Comparison of ENCODE assay signal across 8 cellular contexts in genomic region chr3:23806322-23807160, GRCh38. TPM values are rescaled to one million over a fixed set of nuclear protein-coding genes. Genes with fewer than 3 reads are reported as not detected.
DNase-seq lines count a peak whose midpoint lies in the region; ATAC-seq and TF ChIP-seq lines count a peak whose summit lies in the region.

No MANE protein-coding gene starts in this region.

- H3K36me3 ChIP-seq in mesenchymal stem cell (ENCODE audit: control insufficient read depth in 1 of 2, insufficient read depth in 2 of 2, low read depth in 1 of 2, low read length in 2 of 2) (no peaks in the 10 kb centered on the region), thymus (ENCODE audit: control insufficient read depth, insufficient read depth) (no peaks in the 10 kb centered on the region)

- H3K4me1 ChIP-seq in mesenchymal stem cell (ENCODE audit: control insufficient read depth, insufficient read depth, low read depth, low read length) = peaks cover 6% of the 10 kb centered on the region
- H3K4me1 ChIP-seq in thymus (ENCODE audit: control insufficient read depth, insufficient read depth, low read length) = peaks cover 11% of the 10 kb centered on the region

- peak overlapping the region; percentile 63 to 88 for H3K18ac ChIP-seq in mesenchymal stem cell (ENCODE audit: low read depth in 1 of 2, low read length in 2 of 2)

- no peak overlapping the region for H2BK12ac ChIP-seq in mesenchymal stem cell (ENCODE audit: low read length in 2 of 2)

- H3K23ac ChIP-seq in mesenchymal stem cell (ENCODE audit: low read length in 2 of 2) = no peak overlapping the region

- H3K4ac ChIP-seq in mesenchymal stem cell (ENCODE audit: low read depth in 1 of 2, low read length in 2 of 2) = peak overlapping the region in 1 of 2 experiments; percentile 79

- H3K9ac ChIP-seq in mesenchymal stem cell (ENCODE audit: low read length) = peak overlapping the region; percentile 86

- peak overlapping the region; percentile 94 for H2BK15ac ChIP-seq in mesenchymal stem cell (ENCODE audit: low read depth, poor library complexity, severe bottlenecking)

- H4K8ac ChIP-seq in mesenchymal stem cell (ENCODE audit: low read length) = no peak overlapping the region

- H2BK5ac ChIP-seq in mesenchymal stem cell (ENCODE audit: low read depth, low read length, poor library complexity, severe bottlenecking) = peak overlapping the region; percentile 66

- peaks cover 4% of the 10 kb centered on the region for H3K79me1 ChIP-seq in mesenchymal stem cell (replicated peaks; ENCODE audit: low read length, poor library complexity, severe bottlenecking)

- H3K27me3 Mint-ChIP-seq in activated CD4-positive, alpha-beta T cell treated with anti-CD3 and anti-CD28 coated beads for 36 hours = peaks cover 8% of the 10 kb centered on the region

- peak overlapping the region; percentile 78 for H3K4me2 ChIP-seq in mesenchymal stem cell (ENCODE audit: low read length, poor library complexity, severe bottlenecking)

- H3K4me3 Mint-ChIP-seq in activated CD4-positive, alpha-beta T cell treated with anti-CD3 and anti-CD28 coated beads for 36 hours = peak overlapping the region; percentile 91

- H3K14ac ChIP-seq in mesenchymal stem cell (ENCODE audit: low read length in 2 of 2) = peak overlapping the region in 1 of 2 experiments; percentile 79

- H3K27ac Mint-ChIP-seq in activated CD4-positive, alpha-beta T cell treated with anti-CD3 and anti-CD28 coated beads for 36 hours = peak overlapping the region; percentile 91

- H3K36me3 Mint-ChIP-seq in activated CD4-positive, alpha-beta T cell treated with anti-CD3 and anti-CD28 coated beads for 36 hours (ENCODE audit: low read depth) = peaks cover 19% of the 10 kb centered on the region

- H3K4me3 ChIP-seq in WI38 (ENCODE audit: low read depth, low read length) (peak overlapping the region; percentile 75), mesenchymal stem cell (ENCODE audit: insufficient read depth in 1 of 2, low read depth in 1 of 2, low read length in 2 of 2) (peak overlapping the region; percentile 87 to 89), thymus (ENCODE audit: low read length) (peak overlapping the region; percentile 98)

- no peaks in the 10 kb centered on the region for H3K9me3 Mint-ChIP-seq in activated CD4-positive, alpha-beta T cell treated with anti-CD3 and anti-CD28 coated beads for 36 hours (ENCODE audit: low read depth)

- H3K4me1 Mint-ChIP-seq in activated CD4-positive, alpha-beta T cell treated with anti-CD3 and anti-CD28 coated beads for 36 hours = peaks cover 41% of the 10 kb centered on the region

- no peaks in the 10 kb centered on the region for H3K27me3 ChIP-seq in mesenchymal stem cell (ENCODE audit: control insufficient read depth in 1 of 2, insufficient read depth in 1 of 2, low read length in 2 of 2)
- H3K27me3 ChIP-seq in thymus (ENCODE audit: control insufficient read depth, insufficient read depth) = no peaks in the 10 kb centered on the region

- POLR2A ChIA-PET in activated CD4-positive, alpha-beta T cell treated with anti-CD3 and anti-CD28 coated beads for 36 hours (lab: Charles Lee) = no interaction called here

- H3K9me3 ChIP-seq in mesenchymal stem cell (ENCODE audit: control insufficient read depth, low read length) = no peaks in the 10 kb centered on the region
- H3K9me3 ChIP-seq in thymus (ENCODE audit: control insufficient read depth) = no peaks in the 10 kb centered on the region

- peak overlapping the region; percentile 71 for H4K91ac ChIP-seq in mesenchymal stem cell (ENCODE audit: low read length)

- H2AK5ac ChIP-seq in mesenchymal stem cell (ENCODE audit: low read length, severe bottlenecking) = no peak overlapping the region

- no peak for TF ChIP-seq CTCF in WI38 (IDR thresholded peaks at IDR 0.05; ENCODE audit: low read depth, low read length)

- H3K27ac ChIP-seq in mesenchymal stem cell (ENCODE audit: low read length, poor library complexity, severe bottlenecking) (no peak overlapping the region), thymus (ENCODE audit: low read depth) (peak overlapping the region; percentile 77)

- peak; percentile 49 for DNase-seq in activated CD4-positive, alpha-beta T cell treated with anti-CD3 and anti-CD28 coated beads for 36 hours
- no peak for DNase-seq in activated CD4-positive, alpha-beta T cell treated with anti-CD3 and anti-CD28 coated beads for 1 hour
- peak; percentile 6 for DNase-seq in effector CD8-positive, alpha-beta T cell (lab: John Stamatoyannopoulos, UW)
- peak; percentile 44 for DNase-seq in mesenchymal stem cell
- DNase-seq in Ammon's horn (ENCODE audit: low spot score) = no peak

- CTCF ChIA-PET in activated CD4-positive, alpha-beta T cell treated with anti-CD3 and anti-CD28 coated beads for 36 hours (lab: Charles Lee) = no interaction called here

- under 1% methylated on average over 43 of the region's 79 CpGs for WGBS in mesenchymal stem cell
- WGBS in thymus = under 1% methylated on average over 79 of the region's 79 CpGs

- intact Hi-C loops in activated CD4-positive, alpha-beta T cell treated with anti-CD3 and anti-CD28 coated beads for 36 hours (cut with DNase I, micrococcal nuclease) = loop anchor here (5.0 to 10.0 kb wide), 3 partner anchors 348 to 604 kb away; partner anchors contain the start of gene UBE2E2 (in 2 of the 2)

- no peak overlapping the region for H2AFZ ChIP-seq in mesenchymal stem cell (ENCODE audit: low read depth, low read length)

- ATAC-seq in activated CD4-positive, alpha-beta T cell treated with anti-CD3 and anti-CD28 coated beads for 36 hours = no peak
- peak; percentile 2 for ATAC-seq in HG03103 (IDR thresholded peaks at IDR 0.05; ENCODE audit: low read depth, unreplicated experiment)

- peak overlapping the region; percentile 99 for H2BK120ac ChIP-seq in mesenchymal stem cell (ENCODE audit: low read depth, low read length)

RNA-seq across cellular contexts. Expression of gene UBE2E1, which starts 0.8 kb away (rescaled TPM):
- 10 to 100 TPM; 86.3 to 93.8 TPM for total RNA-seq in activated CD4-positive, alpha-beta T cell treated with anti-CD3 and anti-CD28 coated beads for 36 hours
- polyA plus RNA-seq in mesenchymal stem cell (2013, experiment 1 of 2) = 181 TPM
- 175 TPM for polyA plus RNA-seq in mesenchymal stem cell (2013, experiment 2 of 2)
- polyA plus RNA-seq in thymus = 95.2 TPM

Comparison
In these comparisons a context has a peak if more than half of its experiments do, and no peak if none do; other contexts are left out.
1. DNase-seq: peak in activated CD4-positive, alpha-beta T cell treated with anti-CD3 and anti-CD28 coated beads for 36 hours (single experiment), effector CD8-positive, alpha-beta T cell (single experiment) and mesenchymal stem cell (single experiment); none in activated CD4-positive, alpha-beta T cell treated with anti-CD3 and anti-CD28 coated beads for 1 hour (single experiment) and Ammon's horn (single experiment).
2. Peak in every context shown above with its lines, with median percentiles within 50 percentile points of each other: H3K4me3 ChIP-seq.